In the genomic region with DNA sequence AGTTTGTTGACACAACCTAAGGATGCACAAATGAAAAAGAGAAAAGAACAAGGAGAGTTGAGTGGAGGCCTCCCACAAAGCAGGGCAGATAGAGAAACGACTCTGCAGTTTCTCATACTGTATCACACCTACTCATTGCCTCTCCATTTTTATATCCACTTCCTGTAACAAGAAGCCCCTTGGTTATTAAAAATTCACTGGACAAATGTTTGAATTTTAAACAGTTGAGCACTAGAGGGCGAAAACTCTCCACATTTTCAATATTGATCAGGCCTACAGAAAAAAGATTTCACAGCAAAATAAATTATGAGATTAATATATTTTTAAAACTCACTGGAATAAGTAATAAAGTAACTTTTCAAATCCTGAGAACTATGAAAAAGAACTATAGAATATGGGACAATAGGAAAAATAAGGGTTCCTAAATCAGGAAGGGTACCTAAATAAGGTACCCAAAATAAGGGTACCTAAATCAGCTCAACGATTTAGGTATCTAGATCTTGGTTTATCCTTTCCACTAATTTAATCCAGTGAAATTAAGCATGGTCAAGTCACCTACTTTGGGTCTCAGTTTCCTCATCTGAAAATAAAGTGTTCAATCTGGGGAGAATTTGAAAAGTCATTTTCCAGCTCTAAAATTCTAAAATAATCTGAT, we compare ENCODE assay signal across 2 cellular contexts.
TF ChIP-seq lines count a peak whose summit lies in the region.

No MANE protein-coding gene starts in this region.

TF ChIP-seq in GM23338, 12 proteins besides CTCF, POLR2A, EP300 and RAD21:
- TF ChIP-seq ZNF462 (CRISPR knock-in tag; IDR thresholded peaks at IDR 0.05), result no peak
- TF ChIP-seq STAT1 (IDR thresholded peaks at IDR 0.05; ENCODE audit: unreplicated experiment), result no peak

TF ChIP-seq in endothelial cell of umbilical vein, 7 proteins besides CTCF, POLR2A, EP300 and RAD21:
- no peak for TF ChIP-seq MAX (IDR thresholded peaks at IDR 0.05; ENCODE audit: insufficient read depth, insufficient read length)
- no peak for TF ChIP-seq MYC (IDR thresholded peaks at IDR 0.05; ENCODE audit: low read depth, low read length)
